ENCODE assay signal across 14 cellular contexts in genomic region chr9:112013261-112013660, GRCh38.
DNase-seq lines count a peak whose midpoint lies in the region; ATAC-seq and TF ChIP-seq lines count a peak whose summit lies in the region.
"Had no signal": no experiment of that assay in that cellular context is flagged by ENCODE, and none has a peak within 500 bp of the region (broad histone marks: within the 10 kb centered on the region; RNA-seq: fewer than 3 reads in every experiment).

No MANE protein-coding gene starts in this region.

- WGBS in SK-N-SH (ENCODE audit: low lambda C conversion rate) = 95% methylated on average over 3 of the region's 3 CpGs
- 90% methylated on average over 3 of the region's 3 CpGs for WGBS in hepatocyte (ENCODE audit: low lambda C conversion rate, missing lambda C conversion rate)

- CTCF ChIA-PET in SK-N-SH (lab: Yijun Ruan, JAX) = interaction anchor here (2.1 kb wide), 1 partner anchor 61 kb away, joined by 6 read pairs; no protein-coding TSS in a partner anchor

- peaks cover 0 to 20% of the 10 kb centered on the region in 2 experiments; a peak in 3 of 4 replicates for H3K4me1 ChIP-seq in SK-N-SH (ENCODE audit: control insufficient read depth in 1 of 2, insufficient read depth in 2 of 2, low read depth in 1 of 2, low read length in 1 of 2)
- H3K4me1 ChIP-seq in hepatocyte (ENCODE audit: insufficient read depth) = peaks cover 29% of the 10 kb centered on the region
- H3K4me1 ChIP-seq: HAP-1 had no signal

- H3K79me2 ChIP-seq in SK-N-SH (ENCODE audit: insufficient read depth) (no peaks in the 10 kb centered on the region), SU-DHL-6 (ENCODE audit: insufficient read depth, low read length) (no peaks in the 10 kb centered on the region), hepatocyte (no peaks in the 10 kb centered on the region)

- TF ChIP-seq CTCF in SK-N-SH (IDR thresholded peaks at IDR 0.05) = no peak
- no peak for TF ChIP-seq CTCF in SU-DHL-6 (IDR thresholded peaks at IDR 0.05; ENCODE audit: insufficient read depth, low read length, poor library complexity, severe bottlenecking)
- no peak for TF ChIP-seq CTCF in hepatocyte (IDR thresholded peaks at IDR 0.05; ENCODE audit: poor library complexity)

- H2AFZ ChIP-seq in SK-N-SH (ENCODE audit: low read depth) (peak overlapping the region; percentile 57; the same call in 1 of the 2 replicates), SU-DHL-6 (ENCODE audit: low read depth, low read length, severe bottlenecking) (peak overlapping the region; percentile 49), hepatocyte (no peak overlapping the region)

- POLR2A ChIA-PET in SK-N-SH (lab: Yijun Ruan, JAX) = no interaction called here

- H3K9me2 ChIP-seq in SK-N-SH (no peaks in the 10 kb centered on the region), SU-DHL-6 (replicated peaks; ENCODE audit: insufficient read depth, low read length) (no peaks in the 10 kb centered on the region), hepatocyte (replicated peaks; ENCODE audit: insufficient read depth) (no peaks in the 10 kb centered on the region)

- H4K20me1 ChIP-seq in SK-N-SH (ENCODE audit: insufficient read depth) (no peaks in the 10 kb centered on the region), SU-DHL-6 (ENCODE audit: low read depth, low read length) (no peaks in the 10 kb centered on the region), hepatocyte (ENCODE audit: insufficient read depth, poor library complexity, severe bottlenecking) (no peaks in the 10 kb centered on the region)

- no peak for TF ChIP-seq EP300 in SK-N-SH (IDR thresholded peaks at IDR 0.05; ENCODE audit: borderline replicate concordance in 1 of 2, low read depth in 1 of 2, low read length in 1 of 2)

- H3K27ac ChIP-seq in SK-N-SH (ENCODE audit: low read depth in 2 of 2, low read length in 1 of 2) (peak overlapping the region; percentile 75 to 97; a peak in 3 of 4 replicates), SU-DHL-6 (ENCODE audit: low read depth, low read length) (peak overlapping the region; percentile 67), hepatocyte (peak overlapping the region; percentile 96), substantia nigra (ENCODE audit: low read depth, low read length, poor library complexity, severe bottlenecking) (peak overlapping the region; percentile 67)

- H3K27me3 ChIP-seq in SK-N-SH (ENCODE audit: insufficient read depth) (no peaks in the 10 kb centered on the region), SU-DHL-6 (ENCODE audit: low read length) (no peaks in the 10 kb centered on the region), hepatocyte (no peaks in the 10 kb centered on the region)

- H3F3A ChIP-seq in SK-N-SH (replicated peaks; ENCODE audit: insufficient read depth) (peaks cover 27% of the 10 kb centered on the region), SU-DHL-6 (ENCODE audit: insufficient read depth) (no peaks in the 10 kb centered on the region; the same call in 1 of the 2 replicates)

- no peak overlapping the region for H3K4me3 ChIP-seq in SK-N-SH (ENCODE audit: low read depth in 2 of 2, low read length in 1 of 2)
- no peak overlapping the region for H3K4me3 ChIP-seq in SU-DHL-6 (ENCODE audit: insufficient read depth, low read length, poor library complexity, severe bottlenecking)
- no peak overlapping the region for H3K4me3 ChIP-seq in hepatocyte
- H3K4me3 ChIP-seq: HAP-1 had no signal

- no peak for ATAC-seq in SK-N-SH treated with all-trans-retinoic acid at 6 μM for 48 hours
- no peak for ATAC-seq in HG03342 (IDR thresholded peaks at IDR 0.05; ENCODE audit: unreplicated experiment)
- ATAC-seq in GM21723 (IDR thresholded peaks at IDR 0.05; ENCODE audit: unreplicated experiment) = no peak
- ATAC-seq in GM18520 (IDR thresholded peaks at IDR 0.05; ENCODE audit: unreplicated experiment) = no peak

- H3K4me2 ChIP-seq in SK-N-SH (peak overlapping the region; percentile 61), SU-DHL-6 (ENCODE audit: low read depth, low read length, poor library complexity, severe bottlenecking) (peak overlapping the region; percentile 49), hepatocyte (no peak overlapping the region)

- no peak for DNase-seq in SK-N-SH
- no peak for DNase-seq in hepatocyte (ENCODE audit: low spot score)
- no peak for DNase-seq in substantia nigra (lab: John Stamatoyannopoulos, UW)
- DNase-seq: cerebellar nuclear complex; mesendoderm; NCI-H1092 treated with DMSO at 0.1 percent for 48 hours; NCI-H82; stimulated activated CD4-positive, alpha-beta T cell treated with anti-CD3 and anti-CD28 coated beads, Interleukin-15, amount 100 ng/mL, for 24 hours had no signal

- H3K9me3 ChIP-seq in SK-N-SH (no peaks in the 10 kb centered on the region), SU-DHL-6 (ENCODE audit: insufficient read depth, low read length) (no peaks in the 10 kb centered on the region), hepatocyte (ENCODE audit: low read depth) (no peaks in the 10 kb centered on the region)
- H3K9me3 ChIP-seq: HAP-1 had no signal

- peak overlapping the region; percentile 71; the same call in 1 of the 2 replicates for H3K9ac ChIP-seq in SK-N-SH
- H3K9ac ChIP-seq in SU-DHL-6 (ENCODE audit: low read length) = peak overlapping the region; percentile 40

- no peak for TF ChIP-seq RAD21 in SK-N-SH (IDR thresholded peaks at IDR 0.05; ENCODE audit: low read length)

- H3K36me3 ChIP-seq in SK-N-SH (replicated peaks in 1 of 2; ENCODE audit: control insufficient read depth in 1 of 2, insufficient read depth in 2 of 2, low read length in 1 of 2) (no peaks in the 10 kb centered on the region), SU-DHL-6 (ENCODE audit: low read length) (no peaks in the 10 kb centered on the region), hepatocyte (replicated peaks; ENCODE audit: insufficient read depth, low read depth) (no peaks in the 10 kb centered on the region)
- H3K36me3 ChIP-seq: HAP-1 had no signal

TF ChIP-seq in SK-N-SH, 30 proteins besides CTCF, POLR2A, EP300 and RAD21 (continues in another document):
- no peak for TF ChIP-seq POLR2AphosphoS5 (IDR thresholded peaks at IDR 0.05; ENCODE audit: low read depth, low read length)
- no peak for TF ChIP-seq FOSL2 (IDR thresholded peaks at IDR 0.05; ENCODE audit: borderline replicate concordance, low read depth)
- no peak for TF ChIP-seq EZH2phosphoT487 (IDR thresholded peaks at IDR 0.05; ENCODE audit: borderline replicate concordance, low read depth)
- TF ChIP-seq, protein P1, sequence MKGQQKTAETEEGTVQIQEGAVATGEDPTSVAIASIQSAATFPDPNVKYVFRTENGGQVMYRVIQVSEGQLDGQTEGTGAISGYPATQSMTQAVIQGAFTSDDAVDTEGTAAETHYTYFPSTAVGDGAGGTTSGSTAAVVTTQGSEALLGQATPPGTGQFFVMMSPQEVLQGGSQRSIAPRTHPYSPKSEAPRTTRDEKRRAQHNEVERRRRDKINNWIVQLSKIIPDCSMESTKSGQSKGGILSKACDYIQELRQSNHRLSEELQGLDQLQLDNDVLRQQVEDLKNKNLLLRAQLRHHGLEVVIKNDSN (IDR thresholded peaks at IDR 0.05; ENCODE audit: borderline replicate concordance, low read depth) = no peak
- no peak for TF ChIP-seq JUND (IDR thresholded peaks at IDR 0.05)
- no peak for TF ChIP-seq FOXM1 (IDR thresholded peaks at IDR 0.05; ENCODE audit: low read depth)
- no peak for TF ChIP-seq MAX (IDR thresholded peaks at IDR 0.05; ENCODE audit: low read depth)
- no peak for TF ChIP-seq RCOR1 (IDR thresholded peaks at IDR 0.05; ENCODE audit: low read length)
- TF ChIP-seq, protein P2, sequence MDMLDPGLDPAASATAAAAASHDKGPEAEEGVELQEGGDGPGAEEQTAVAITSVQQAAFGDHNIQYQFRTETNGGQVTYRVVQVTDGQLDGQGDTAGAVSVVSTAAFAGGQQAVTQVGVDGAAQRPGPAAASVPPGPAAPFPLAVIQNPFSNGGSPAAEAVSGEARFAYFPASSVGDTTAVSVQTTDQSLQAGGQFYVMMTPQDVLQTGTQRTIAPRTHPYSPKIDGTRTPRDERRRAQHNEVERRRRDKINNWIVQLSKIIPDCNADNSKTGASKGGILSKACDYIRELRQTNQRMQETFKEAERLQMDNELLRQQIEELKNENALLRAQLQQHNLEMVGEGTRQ (IDR thresholded peaks at IDR 0.05; ENCODE audit: borderline replicate concordance, low read depth, low read length) = no peak
- TF ChIP-seq RFX5 (IDR thresholded peaks at IDR 0.05; ENCODE audit: low read length) = no peak

TF ChIP-seq in SK-N-SH treated with all-trans-retinoic acid at 6 μM for 48 hours, 23 proteins besides CTCF, POLR2A, EP300 and RAD21:
- TF ChIP-seq ZFP3 (CRISPR knock-in tag; IDR thresholded peaks at IDR 0.05) (no peak), ZNF70 (CRISPR knock-in tag; IDR thresholded peaks at IDR 0.05) (no peak)
- TF ChIP-seq, protein P3, sequence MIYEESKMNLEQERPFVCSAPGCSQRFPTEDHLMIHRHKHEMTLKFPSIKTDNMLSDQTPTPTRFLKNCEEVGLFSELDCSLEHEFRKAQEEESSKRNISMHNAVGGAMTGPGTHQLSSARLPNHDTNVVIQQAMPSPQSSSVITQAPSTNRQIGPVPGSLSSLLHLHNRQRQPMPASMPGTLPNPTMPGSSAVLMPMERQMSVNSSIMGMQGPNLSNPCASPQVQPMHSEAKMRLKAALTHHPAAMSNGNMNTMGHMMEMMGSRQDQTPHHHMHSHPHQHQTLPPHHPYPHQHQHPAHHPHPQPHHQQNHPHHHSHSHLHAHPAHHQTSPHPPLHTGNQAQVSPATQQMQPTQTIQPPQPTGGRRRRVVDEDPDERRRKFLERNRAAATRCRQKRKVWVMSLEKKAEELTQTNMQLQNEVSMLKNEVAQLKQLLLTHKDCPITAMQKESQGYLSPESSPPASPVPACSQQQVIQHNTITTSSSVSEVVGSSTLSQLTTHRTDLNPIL (CRISPR knock-in tag; IDR thresholded peaks at IDR 0.05; ENCODE audit: low read depth) = no peak
